ENCODE assay signal across 8 cellular contexts in the genomic region with DNA sequence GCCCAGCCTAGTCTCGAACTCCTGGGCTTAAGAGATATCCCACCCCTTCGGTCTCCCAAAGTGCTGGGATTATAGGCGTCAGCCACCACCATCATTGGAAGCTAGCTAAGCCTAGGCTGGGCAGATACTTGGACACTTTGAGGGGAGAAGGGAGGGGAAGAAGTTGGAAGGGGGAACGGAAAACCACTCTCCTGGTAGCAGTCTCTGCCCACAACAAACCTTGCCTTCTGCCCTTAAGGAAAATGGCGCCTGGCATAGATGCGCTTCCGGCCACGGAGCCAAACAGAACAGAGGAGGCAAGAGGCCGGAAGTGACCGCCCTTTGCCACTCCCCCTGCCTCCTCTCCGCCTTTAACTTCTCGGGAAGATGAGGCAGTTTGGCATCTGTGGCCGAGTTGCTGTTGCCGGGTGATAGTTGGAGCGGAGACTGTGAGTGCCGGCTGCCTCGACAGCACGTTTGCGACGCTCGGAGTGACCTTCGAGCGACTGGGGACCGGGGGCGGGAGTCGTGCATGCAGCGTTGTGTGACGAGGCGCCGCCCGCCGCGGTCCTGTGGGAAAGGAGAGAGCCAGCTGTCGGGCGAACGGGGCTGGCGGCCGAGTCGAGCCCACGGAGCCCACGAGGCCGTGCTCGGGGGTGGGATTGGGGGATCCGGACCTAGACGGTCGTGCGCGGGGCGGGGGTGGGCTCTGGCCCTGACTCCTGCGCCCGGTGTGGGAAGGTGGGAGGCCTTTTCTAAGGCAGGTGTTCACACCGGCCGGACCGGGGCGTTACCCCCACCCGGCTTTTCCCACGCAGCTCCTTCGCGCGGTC. TPM values are rescaled to one million over a fixed set of nuclear protein-coding genes. Genes with fewer than 3 reads are reported as not detected.
DNase-seq lines count a peak whose midpoint lies in the region; ATAC-seq and TF ChIP-seq lines count a peak whose summit lies in the region.

A gene (plus strand): TSS at position 327 of the 812 bp plus-strand sequence. CDS start 1,143 bp downstream, outside the sequence.

- peak within 1 kb of the TSS; percentile 78 for H3K9ac ChIP-seq in Karpas-422 (ENCODE audit: low read length)

- peak; percentile 93 for ATAC-seq in GM21825 (IDR thresholded peaks at IDR 0.05; ENCODE audit: unreplicated experiment)

- TF ChIP-seq POLR2A in esophagus squamous epithelium (IDR thresholded peaks at IDR 0.05): peak in 2 of 4 donors; percentile 49 to 76

- peak within 1 kb of the TSS; percentile 76 for H3K4me2 ChIP-seq in Karpas-422 (ENCODE audit: low read depth, low read length, poor library complexity, severe bottlenecking)

- H3K4me1 ChIP-seq in Karpas-422 (ENCODE audit: low read length) (peaks cover 32% of the 10 kb centered on the region), esophagus squamous epithelium (peaks cover 6 to 34% (median 12%) of the 10 kb centered on the region in 3 donors)

- 0% methylated on average over 3 to 31 of the region's 60 CpGs for WGBS in esophagus squamous epithelium, 2 donors

- H2AFZ ChIP-seq in Karpas-422 (ENCODE audit: low read length): peak within 1 kb of the TSS; percentile 90

- DNase-seq in DMS79 treated with DMSO at 0.1 percent for 48 hours (lab: John Stamatoyannopoulos, UW) (peak; percentile 97), Karpas-422 (peak; percentile 96), RKO (ENCODE audit: low spot score) (peak; percentile 95), activated T-helper 1 cell treated with Interleukin-2 at 50 U/mL for 16 hours (ENCODE audit: low read depth) (peak; percentile 77), esophagus squamous epithelium (lab: John Stamatoyannopoulos, UW) (peak; percentile 69), myocyte (ENCODE audit: low read depth) (peak; percentile 98)
- peak; percentile 71 to 87 for DNase-seq in stimulated activated CD8-positive, alpha-beta memory T cell treated with anti-CD3 and anti-CD28 coated beads, Interleukin-7, amount 100 ng/mL, for 48 hours (ENCODE audit: extremely low read depth in 1 of 2, low read depth in 1 of 2)

- no peaks in the 10 kb centered on the region for H4K20me1 ChIP-seq in Karpas-422 (ENCODE audit: insufficient read depth, low read depth, low read length)

- H3K9me3 ChIP-seq in Karpas-422 (ENCODE audit: low read length): no peaks in the 10 kb centered on the region
- no peaks in the 10 kb centered on the region for H3K9me3 ChIP-seq in esophagus squamous epithelium

- H3K27ac ChIP-seq in Karpas-422 (ENCODE audit: low read length) (peak within 1 kb of the TSS; percentile 81), esophagus squamous epithelium (peak within 1 kb of the TSS; percentile 92 to 93 (median 92))

- intact Hi-C loops in esophagus squamous epithelium (cut with DNase I): loop anchor here (10.0 kb wide), 1 partner anchor 217 kb away; a partner anchor contains a TSS

- H3K27me3 ChIP-seq in Karpas-422 (ENCODE audit: low read length) (no peaks in the 10 kb centered on the region), esophagus squamous epithelium (no peaks in the 10 kb centered on the region)

- H3K36me3 ChIP-seq in Karpas-422 (ENCODE audit: insufficient read depth, low read length): peaks cover 17% of the 10 kb centered on the region
- peaks cover 0 to 33% (median 5%) of the 10 kb centered on the region in 3 donors for H3K36me3 ChIP-seq in esophagus squamous epithelium

- TF ChIP-seq CTCF in esophagus squamous epithelium (IDR thresholded peaks at IDR 0.05): peak in 1 of 6 experiments; percentile 2

- H3K4me3 ChIP-seq in Karpas-422 (ENCODE audit: low read length) (peak within 1 kb of the TSS; percentile 83), esophagus squamous epithelium (peak within 1 kb of the TSS; percentile 85 to 94 (median 94))

- H3K9me2 ChIP-seq in Karpas-422 (replicated peaks; ENCODE audit: insufficient read depth, low read length): no peaks in the 10 kb centered on the region

- H3K79me2 ChIP-seq in Karpas-422 (ENCODE audit: low read length): peaks cover 38% of the 10 kb centered on the region

RNA-seq across cellular contexts. Expression of the gene that starts here (rescaled TPM):
- 26.1 and 58.9 TPM in 2 replicates for total RNA-seq in Karpas-422 (2014; rRNA removed; shearing (Covaris generic); ENCODE audit: low replicate concordance)
- total RNA-seq in esophagus squamous epithelium: 10 to 100 TPM; 25.2 to 55.3 (median 38.2) TPM
- 51.0 and 78.1 TPM in 2 replicates for total RNA-seq in myocyte
- 19.4 TPM for polyA plus RNA-seq in myocyte (2012)

Comparison
In these comparisons a context has a peak if more than half of its experiments do, and no peak if none do; other contexts are left out.
1. Peak in every context shown above with its lines: DNase-seq, ATAC-seq, H3K4me3 ChIP-seq and H3K27ac ChIP-seq.